Comparison of ENCODE assay signal across 13 cellular contexts in the genomic region with DNA sequence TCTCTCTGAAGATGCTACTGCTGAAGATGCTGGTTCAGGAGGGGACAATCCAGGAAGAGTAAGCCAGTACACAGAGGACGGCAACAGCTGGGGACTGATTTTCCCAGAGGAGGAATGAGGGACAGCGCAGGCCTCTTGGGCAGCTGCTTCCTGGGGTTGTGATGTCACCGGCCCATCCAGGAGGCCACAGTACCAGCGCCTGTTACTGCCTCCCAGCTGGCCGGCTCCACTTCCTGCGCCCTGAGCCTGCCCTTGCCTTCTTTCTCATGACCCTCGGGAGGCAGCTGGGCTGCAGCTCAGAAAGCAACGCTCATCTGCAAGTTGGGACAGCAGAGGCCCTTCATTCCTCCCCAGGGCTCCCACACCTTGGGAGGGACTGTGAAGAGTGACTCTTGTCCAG. TPM values are rescaled to one million over a fixed set of nuclear protein-coding genes. Genes with fewer than 3 reads are reported as not detected.
DNase-seq lines count a peak whose midpoint lies in the region; ATAC-seq and TF ChIP-seq lines count a peak whose summit lies in the region.
"Had no signal": no experiment of that assay in that cellular context is flagged by ENCODE, and none has a peak within 500 bp of the region (broad histone marks: within the 10 kb centered on the region; RNA-seq: fewer than 3 reads in every experiment).

No MANE protein-coding gene starts in this region.

- H3K4me1 ChIP-seq in transverse colon = peaks cover 6 to 25% (median 21%) of the 10 kb centered on the region in 4 donors

- H3K27me3 ChIP-seq in transverse colon = no peaks in the 10 kb centered on the region

- no peak for ATAC-seq in HG02852 (IDR thresholded peaks at IDR 0.05; ENCODE audit: unreplicated experiment)
- no peak for ATAC-seq in HG03342 (IDR thresholded peaks at IDR 0.05; ENCODE audit: unreplicated experiment)
- ATAC-seq: Panc1 had no signal

- H3K36me3 ChIP-seq in transverse colon = no peaks in the 10 kb centered on the region

- TF ChIP-seq CTCF in endothelial cell (IDR thresholded peaks at IDR 0.05; ENCODE audit: unreplicated experiment) = no peak
- no peak for TF ChIP-seq CTCF in mesothelial cell of epicardium (IDR thresholded peaks at IDR 0.05; ENCODE audit: unreplicated experiment)
- no peak for TF ChIP-seq CTCF in transverse colon (IDR thresholded peaks at IDR 0.05)

- H3K27ac ChIP-seq in transverse colon = peak overlapping the region; percentile 30 to 56 (median 48)

- TF ChIP-seq POLR2A in transverse colon (IDR thresholded peaks at IDR 0.05) = no peak

- DNase-seq in NCI-H146 (lab: John Stamatoyannopoulos, UW) = peak; percentile 16
- no peak for DNase-seq in NCI-H146 treated with DMSO at 0.1 percent for 48 hours (lab: John Stamatoyannopoulos, UW; ENCODE audit: unreplicated experiment)
- peak; percentile 14 for DNase-seq in endothelial cell (ENCODE audit: low spot score)
- no peak for DNase-seq in mesothelial cell of epicardium (ENCODE audit: low spot score in 2 of 2, unreplicated experiment in 2 of 2)
- DNase-seq in transverse colon = no peak
- no peak for DNase-seq in NCI-H524 treated with DMSO at 0.1 percent for 48 hours (lab: John Stamatoyannopoulos, UW)
- DNase-seq: 8988T; activated CD8-positive, alpha-beta memory T cell treated with anti-CD3 and anti-CD28 coated beads for 24 hours; cortex of kidney; stimulated activated CD4-positive, alpha-beta T cell treated with anti-CD3 and anti-CD28 coated beads, Interleukin-4, amount 100 ng/mL, for 4 hours had no signal

- H3K27ac Mint-ChIP-seq in endothelial cell (ENCODE audit: unreplicated experiment) (no peak overlapping the region), mesothelial cell of epicardium (peak overlapping the region; percentile 67)

- H3K4me1 Mint-ChIP-seq in endothelial cell (ENCODE audit: unreplicated experiment) = peaks cover 5% of the 10 kb centered on the region
- H3K4me1 Mint-ChIP-seq in mesothelial cell of epicardium = peaks cover 27% of the 10 kb centered on the region

- H3K27me3 Mint-ChIP-seq in endothelial cell (ENCODE audit: unreplicated experiment) (peaks cover 3% of the 10 kb centered on the region), mesothelial cell of epicardium (ENCODE audit: low read depth) (no peaks in the 10 kb centered on the region)

- H3K36me3 Mint-ChIP-seq in endothelial cell (ENCODE audit: low read depth, unreplicated experiment) (no peaks in the 10 kb centered on the region), mesothelial cell of epicardium (no peaks in the 10 kb centered on the region)

- 87% methylated on average over 8 of the region's 8 CpGs; no CpG with 5 or more reads in 1 of the 2 donors for WGBS in transverse colon (ENCODE audit: low coverage in 1 of 2), 2 donors

- H3K4me3 Mint-ChIP-seq in endothelial cell (ENCODE audit: unreplicated experiment) (no peak overlapping the region), mesothelial cell of epicardium (no peak overlapping the region)

- H3K9me3 ChIP-seq in transverse colon = no peaks in the 10 kb centered on the region

- in situ Hi-C loops in transverse colon (cut with MboI; ENCODE audit: low pct_ligation_motif_present in 1 of 4, low pct_unique_long_range_greater_than_20kb in 1 of 4, low sequenced_read_pairs in 3 of 4) = no loop called here

- H3K9me3 Mint-ChIP-seq in endothelial cell (ENCODE audit: unreplicated experiment) (no peaks in the 10 kb centered on the region), mesothelial cell of epicardium (no peaks in the 10 kb centered on the region)

- no peak for TF ChIP-seq EP300 in transverse colon (IDR thresholded peaks at IDR 0.05; ENCODE audit: low read depth)

- intact Hi-C loops in transverse colon (cut with DNase I; ENCODE audit: low total_unique reads) = no loop called here

- no peak overlapping the region for H3K4me3 ChIP-seq in transverse colon

RNA-seq across cellular contexts. Expression of a gene that starts 21.9 kb away (rescaled TPM):
- total RNA-seq in endothelial cell (ENCODE audit: unreplicated experiment) (240 TPM), mesothelial cell of epicardium (456 to 487 TPM (median 468 TPM) in 3 replicates), transverse colon (100 to 1,000 TPM; 174 to 363 (median 253) TPM)

RNA-seq across cellular contexts. Expression of a gene that starts 50.2 kb away (rescaled TPM):
- total RNA-seq in endothelial cell (ENCODE audit: unreplicated experiment) (0.69 TPM), mesothelial cell of epicardium (4.2 to 5.7 TPM (median 4.8 TPM) in 3 replicates), transverse colon (10 to 100 TPM in 2 of 4 donors, 1 to 10 TPM in 2; 6.7 to 11.6 (median 8.9) TPM)

Comparison
In these comparisons a context has a peak if more than half of its experiments do, and no peak if none do; other contexts are left out.
1. DNase-seq: peak in NCI-H146 (single experiment) and endothelial cell (single experiment); none in NCI-H146 treated with DMSO at 0.1 percent for 48 hours (single experiment), mesothelial cell of epicardium (0 of 2), transverse colon (single experiment) and NCI-H524 treated with DMSO at 0.1 percent for 48 hours (single experiment).